32 cellular contexts compared by ENCODE assay signal in genomic region chr14:21245813-21246212, GRCh38. TPM values are rescaled to one million over a fixed set of nuclear protein-coding genes. Genes with fewer than 3 reads are reported as not detected.
DNase-seq lines count a peak whose midpoint lies in the region; ATAC-seq and TF ChIP-seq lines count a peak whose summit lies in the region.
"Had no signal": no experiment of that assay in that cellular context is flagged by ENCODE, and none has a peak within 500 bp of the region (broad histone marks: within the 10 kb centered on the region; RNA-seq: fewer than 3 reads in every experiment).

No MANE protein-coding gene starts in this region.

- H3K4me3 Mint-ChIP-seq in activated naive CD4-positive, alpha-beta T cell treated with anti-CD3 and anti-CD28 coated beads for 36 hours, result no peak overlapping the region
- H3K4me3 Mint-ChIP-seq in GM23338 (no peak overlapping the region), progenitor cell of endocrine pancreas (ENCODE audit: low read depth) (no peak overlapping the region), neural progenitor cell (no peak overlapping the region)
- no peak overlapping the region for H3K4me3 Mint-ChIP-seq in activated naive CD8-positive, alpha-beta T cell treated with anti-CD3 and anti-CD28 coated beads for 36 hours
- H3K4me3 Mint-ChIP-seq: activated naive CD4-positive, alpha-beta T cell treated with anti-CD3 and anti-CD28 coated beads, Interleukin-2, amount 10 ng/mL, durations not matched to agents 7 days and 5 days had no signal

- no peaks in the 10 kb centered on the region for H3K9me3 Mint-ChIP-seq in activated naive CD4-positive, alpha-beta T cell treated with anti-CD3 and anti-CD28 coated beads for 36 hours
- H3K9me3 Mint-ChIP-seq in GM23338, result no peaks in the 10 kb centered on the region; the same call in 2 of the 3 replicates
- H3K9me3 Mint-ChIP-seq in activated naive CD8-positive, alpha-beta T cell treated with anti-CD3 and anti-CD28 coated beads for 36 hours, result peaks cover 3% of the 10 kb centered on the region
- H3K9me3 Mint-ChIP-seq in progenitor cell of endocrine pancreas (ENCODE audit: low read depth), result no peaks in the 10 kb centered on the region
- H3K9me3 Mint-ChIP-seq in neural progenitor cell, result no peaks in the 10 kb centered on the region
- H3K9me3 Mint-ChIP-seq: activated naive CD4-positive, alpha-beta T cell treated with anti-CD3 and anti-CD28 coated beads, Interleukin-2, amount 10 ng/mL, durations not matched to agents 7 days and 5 days; activated T-cell treated with anti-CD3 and anti-CD28 coated beads, Interleukin-2, amount 50 U/mL, for 72 hours had no signal

- H4K20me1 ChIP-seq in GM23338 (replicated peaks; ENCODE audit: insufficient read depth) (peaks cover 96% of the 10 kb centered on the region), neural progenitor cell (ENCODE audit: low read depth) (peaks cover 100% of the 10 kb centered on the region)

- peaks cover 65% of the 10 kb centered on the region for H3K36me3 Mint-ChIP-seq in activated naive CD4-positive, alpha-beta T cell treated with anti-CD3 and anti-CD28 coated beads for 36 hours (ENCODE audit: low read depth)
- peaks cover 88% of the 10 kb centered on the region for H3K36me3 Mint-ChIP-seq in GM23338 (ENCODE audit: low read depth)
- peaks cover 69% of the 10 kb centered on the region for H3K36me3 Mint-ChIP-seq in activated naive CD8-positive, alpha-beta T cell treated with anti-CD3 and anti-CD28 coated beads for 36 hours
- H3K36me3 Mint-ChIP-seq in progenitor cell of endocrine pancreas (ENCODE audit: insufficient read depth), result peaks cover 52% of the 10 kb centered on the region
- H3K36me3 Mint-ChIP-seq in neural progenitor cell, result peaks cover 53% of the 10 kb centered on the region

- H3K27me3 Mint-ChIP-seq in activated naive CD4-positive, alpha-beta T cell treated with anti-CD3 and anti-CD28 coated beads for 36 hours (ENCODE audit: low read depth), result no peaks in the 10 kb centered on the region
- H3K27me3 Mint-ChIP-seq in GM23338 (ENCODE audit: insufficient read depth, low read depth, poor library complexity) (peaks cover 18% of the 10 kb centered on the region), progenitor cell of endocrine pancreas (no peaks in the 10 kb centered on the region), neural progenitor cell (ENCODE audit: insufficient read depth, low read depth) (no peaks in the 10 kb centered on the region)
- H3K27me3 Mint-ChIP-seq in activated naive CD8-positive, alpha-beta T cell treated with anti-CD3 and anti-CD28 coated beads for 36 hours, result no peaks in the 10 kb centered on the region
- H3K27me3 Mint-ChIP-seq: activated naive CD4-positive, alpha-beta T cell treated with anti-CD3 and anti-CD28 coated beads, Interleukin-2, amount 10 ng/mL, durations not matched to agents 7 days and 5 days; naive thymus-derived CD4-positive, alpha-beta T cell had no signal

- CTCF ChIA-PET in activated naive CD4-positive, alpha-beta T cell treated with anti-CD3 and anti-CD28 coated beads for 36 hours (lab: Charles Lee), result no interaction called here

- H3K4me1 ChIP-seq in GM23338 (ENCODE audit: insufficient read depth) (peaks cover 4% of the 10 kb centered on the region; the same call in 1 of the 2 replicates), neural progenitor cell (peaks cover 4% of the 10 kb centered on the region)
- H3K4me1 ChIP-seq: BE2C had no signal

- H3K79me2 ChIP-seq in GM23338 (replicated peaks; ENCODE audit: insufficient read depth) (peaks cover 100% of the 10 kb centered on the region), neural progenitor cell (ENCODE audit: low read depth) (peaks cover 100% of the 10 kb centered on the region)

- no peaks in the 10 kb centered on the region for H3K9me2 ChIP-seq in GM23338 (ENCODE audit: insufficient read depth)

- H3K27me3 ChIP-seq in GM23338 (ENCODE audit: insufficient read depth), result no peaks in the 10 kb centered on the region
- no peaks in the 10 kb centered on the region for H3K27me3 ChIP-seq in neural progenitor cell
- H3K27me3 ChIP-seq: BE2C, ovary, SJSA1, transverse colon had no signal

- H3K27ac ChIP-seq in GM23338 (ENCODE audit: low read depth) (peak overlapping the region; percentile 46; the same call in 1 of the 2 replicates), neural progenitor cell (no peak overlapping the region)
- H3K27ac ChIP-seq: ovary, SJSA1, transverse colon had no signal

- peaks cover 67% of the 10 kb centered on the region for H3K4me1 Mint-ChIP-seq in activated naive CD4-positive, alpha-beta T cell treated with anti-CD3 and anti-CD28 coated beads for 36 hours (ENCODE audit: low read depth)
- H3K4me1 Mint-ChIP-seq in GM23338 (peaks cover 46% of the 10 kb centered on the region), progenitor cell of endocrine pancreas (ENCODE audit: low read depth) (peaks cover 16% of the 10 kb centered on the region), neural progenitor cell (peaks cover 5% of the 10 kb centered on the region)
- H3K4me1 Mint-ChIP-seq in activated naive CD8-positive, alpha-beta T cell treated with anti-CD3 and anti-CD28 coated beads for 36 hours, result peaks cover 63% of the 10 kb centered on the region

- no peak for DNase-seq in activated naive CD4-positive, alpha-beta T cell treated with anti-CD3 and anti-CD28 coated beads for 36 hours
- no peak for DNase-seq in activated naive CD4-positive, alpha-beta T cell (lab: John Stamatoyannopoulos, UW)
- DNase-seq in GM23338 (ENCODE audit: low spot score) (no peak), progenitor cell of endocrine pancreas (ENCODE audit: low spot score, unreplicated experiment) (no peak), neural progenitor cell (ENCODE audit: low spot score) (no peak)
- DNase-seq in activated naive CD8-positive, alpha-beta T cell treated with anti-CD3 and anti-CD28 coated beads for 36 hours, result no peak
- DNase-seq: activated CD4-positive, CD25-positive, alpha-beta regulatory T cell treated with anti-CD3 and anti-CD28 coated beads, Interleukin-2, amount 50 U/mL, for 72 hours; activated CD8-positive, alpha-beta memory T cell treated with anti-CD3 and anti-CD28 coated beads for 24 hours; activated naive CD4-positive, alpha-beta T cell treated with anti-CD3 and anti-CD28 coated beads, Interleukin-2, amount 10 ng/mL, durations not matched to agents 7 days and 5 days; activated T-cell treated with anti-CD3 and anti-CD28 coated beads, Interleukin-2, amount 50 U/mL, for 72 hours; BE2C; Caco-2; effector memory CD4-positive, alpha-beta T cell; glutamatergic neuron; GOT3; KG1; left ventricle myocardium superior; midbrain; naive thymus-derived CD4-positive, alpha-beta T cell; NCI-H1436 treated with DMSO at 0.1 percent for 48 hours; NCI-H345; NCI-H748 treated with DMSO at 0.1 percent for 48 hours; ovary; stimulated activated CD4-positive, alpha-beta T cell treated with anti-CD3 and anti-CD28 coated beads, Interleukin-2, amount 100 ng/mL, for 24 hours; transverse colon had no signal

- intact Hi-C loops in activated naive CD4-positive, alpha-beta T cell treated with anti-CD3 and anti-CD28 coated beads for 36 hours (cut with micrococcal nuclease), result no loop called here

- H2AFZ ChIP-seq in GM23338 (no peak overlapping the region), neural progenitor cell (replicated peaks) (no peak overlapping the region)

- peaks cover 40% of the 10 kb centered on the region for H3F3A ChIP-seq in GM23338 (replicated peaks; ENCODE audit: low read depth)
- peaks cover 85% of the 10 kb centered on the region for H3F3A ChIP-seq in neural progenitor cell (ENCODE audit: low read depth)

- H3K9me3 ChIP-seq in neural progenitor cell (ENCODE audit: low read depth), result no peaks in the 10 kb centered on the region
- H3K9me3 ChIP-seq: BE2C, Caco-2, ovary, SJSA1, transverse colon had no signal

- no peak for TF ChIP-seq CTCF in GM23338 (conservative IDR thresholded peaks at IDR 0.05; ENCODE audit: low read depth in 2 of 2)
- TF ChIP-seq CTCF in progenitor cell of endocrine pancreas (IDR thresholded peaks at IDR 0.05; ENCODE audit: unreplicated experiment), result no peak
- no peak for TF ChIP-seq CTCF in neural progenitor cell (IDR thresholded peaks at IDR 0.05)

- H3K4me2 ChIP-seq in GM23338 (no peak overlapping the region), neural progenitor cell (no peak overlapping the region)

- no peak for ATAC-seq in GM23338
- no peak for ATAC-seq in HG03571 (IDR thresholded peaks at IDR 0.05; ENCODE audit: unreplicated experiment)
- no peak for ATAC-seq in GM18868 (IDR thresholded peaks at IDR 0.05; ENCODE audit: unreplicated experiment)
- ATAC-seq: activated T-cell treated with anti-CD3 and anti-CD28 coated beads, Interleukin-2, amount 50 U/mL, for 72 hours; naive thymus-derived CD4-positive, alpha-beta T cell had no signal

- peaks cover 46% of the 10 kb centered on the region for H3K36me3 ChIP-seq in GM23338 (ENCODE audit: insufficient read depth)
- H3K36me3 ChIP-seq in neural progenitor cell, result peaks cover 37% of the 10 kb centered on the region
- H3K36me3 ChIP-seq: ovary had no signal

- H3K4me3 ChIP-seq in GM23338, result no peak overlapping the region
- H3K4me3 ChIP-seq in neural progenitor cell, result no peak overlapping the region
- H3K4me3 ChIP-seq: ovary, SJSA1, transverse colon had no signal

- H3K9ac ChIP-seq in neural progenitor cell, result no peak overlapping the region

- H3K27ac Mint-ChIP-seq in activated naive CD4-positive, alpha-beta T cell treated with anti-CD3 and anti-CD28 coated beads for 36 hours, result peak overlapping the region; percentile 50
- H3K27ac Mint-ChIP-seq in GM23338, result peak overlapping the region; percentile 59; the same call in 1 of the 2 replicates
- H3K27ac Mint-ChIP-seq in activated naive CD8-positive, alpha-beta T cell treated with anti-CD3 and anti-CD28 coated beads for 36 hours, result peak overlapping the region; percentile 68
- H3K27ac Mint-ChIP-seq in progenitor cell of endocrine pancreas, result peak overlapping the region; percentile 80
- no peak overlapping the region for H3K27ac Mint-ChIP-seq in neural progenitor cell
- H3K27ac Mint-ChIP-seq: activated naive CD4-positive, alpha-beta T cell treated with anti-CD3 and anti-CD28 coated beads, Interleukin-2, amount 10 ng/mL, durations not matched to agents 7 days and 5 days had no signal

RNA-seq across cellular contexts. Expression of gene HNRNPC, which starts 23.4 kb away (rescaled TPM):
- total RNA-seq in activated naive CD4-positive, alpha-beta T cell treated with anti-CD3 and anti-CD28 coated beads for 36 hours, result 1,000 to 10,000 TPM; 1,252 to 1,377 TPM
- total RNA-seq in GM23338 (2014; rRNA removed; shearing (Covaris generic)), result 1,259 and 1,323 TPM in 2 replicates
- polyA plus RNA-seq in GM23338 (2016; fragmentation: Nextera tagmentation; extraction: Ambion mirVana), result 1,257 and 1,296 TPM in 2 replicates
- total RNA-seq in activated naive CD8-positive, alpha-beta T cell treated with anti-CD3 and anti-CD28 coated beads for 36 hours, result 1,000 to 10,000 TPM; 1,256 to 1,302 TPM
- total RNA-seq in progenitor cell of endocrine pancreas, result 676 and 690 TPM in 2 replicates
- total RNA-seq in neural progenitor cell (ENCODE audit: low replicate concordance), result 1,681 and 1,872 TPM in 2 replicates

RNA-seq across cellular contexts. Expression of gene RPGRIP1, which starts 34.1 kb away (rescaled TPM):
- not detected for total RNA-seq in activated naive CD4-positive, alpha-beta T cell treated with anti-CD3 and anti-CD28 coated beads for 36 hours
- 0.93 and 1.6 TPM in 2 replicates for total RNA-seq in GM23338 (2014; rRNA removed; shearing (Covaris generic))
- 0.24 and 0.26 TPM in 2 replicates for polyA plus RNA-seq in GM23338 (2016; fragmentation: Nextera tagmentation; extraction: Ambion mirVana)
- under 1 TPM; 0.08 to 0.22 TPM for total RNA-seq in activated naive CD8-positive, alpha-beta T cell treated with anti-CD3 and anti-CD28 coated beads for 36 hours
- 0.19 and 0.58 TPM in 2 replicates for total RNA-seq in progenitor cell of endocrine pancreas
- 0.47 and 3.4 TPM in 2 replicates for total RNA-seq in neural progenitor cell (ENCODE audit: low replicate concordance)
- total RNA-seq: activated T-cell treated with anti-CD3 and anti-CD28 coated beads, Interleukin-2, amount 50 U/mL, for 72 hours; bronchial epithelial cell; Caco-2; epithelial cell of proximal tubule; HT1080; SJSA1; T-helper 1 cell treated with Interleukin-12 subunit alpha and Interleukin-12 subunit beta and Interleukin-4 antibody, amounts not matched to agents 30 ng/mL and 1 ng/mL, for 36 hours had no signal
- polyA plus RNA-seq: naive thymus-derived CD4-positive, alpha-beta T cell had no signal
